Comparison of ENCODE assay signal across 1 cellular context in the genomic region with DNA sequence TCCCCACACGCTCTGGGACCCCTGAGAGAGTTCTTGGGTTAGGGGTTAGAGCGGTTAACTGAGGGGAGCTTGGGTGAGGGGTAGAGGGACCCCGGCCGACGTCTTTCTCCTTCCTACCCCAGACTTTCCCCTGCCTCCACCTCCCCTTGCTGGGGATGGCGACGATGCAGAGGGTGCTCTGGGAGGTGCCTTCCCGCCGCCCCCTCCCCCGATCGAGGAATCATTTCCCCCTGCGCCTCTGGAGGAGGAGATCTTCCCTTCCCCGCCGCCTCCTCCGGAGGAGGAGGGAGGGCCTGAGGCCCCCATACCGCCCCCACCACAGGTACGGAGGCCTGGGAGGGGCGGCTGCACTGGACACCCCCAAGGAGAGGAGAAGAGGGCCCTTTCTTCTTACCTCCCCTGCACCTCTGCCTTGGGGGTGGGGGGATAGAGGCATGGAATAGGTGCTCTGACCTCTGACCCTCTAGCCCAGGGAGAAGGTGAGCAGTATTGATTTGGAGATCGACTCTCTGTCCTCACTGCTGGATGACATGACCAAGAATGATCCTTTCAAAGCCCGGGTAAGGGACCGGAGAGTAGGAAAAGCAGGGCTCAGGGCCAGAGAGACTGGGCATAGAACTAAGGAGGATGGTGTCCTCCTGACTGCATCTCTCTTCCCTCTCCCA.
TF ChIP-seq lines count a peak whose summit lies in the region.

No MANE protein-coding gene starts in this region.

TF ChIP-seq in GM12878, 131 proteins besides CTCF, POLR2A, EP300 and RAD21:
- TF ChIP-seq, protein P1, sequence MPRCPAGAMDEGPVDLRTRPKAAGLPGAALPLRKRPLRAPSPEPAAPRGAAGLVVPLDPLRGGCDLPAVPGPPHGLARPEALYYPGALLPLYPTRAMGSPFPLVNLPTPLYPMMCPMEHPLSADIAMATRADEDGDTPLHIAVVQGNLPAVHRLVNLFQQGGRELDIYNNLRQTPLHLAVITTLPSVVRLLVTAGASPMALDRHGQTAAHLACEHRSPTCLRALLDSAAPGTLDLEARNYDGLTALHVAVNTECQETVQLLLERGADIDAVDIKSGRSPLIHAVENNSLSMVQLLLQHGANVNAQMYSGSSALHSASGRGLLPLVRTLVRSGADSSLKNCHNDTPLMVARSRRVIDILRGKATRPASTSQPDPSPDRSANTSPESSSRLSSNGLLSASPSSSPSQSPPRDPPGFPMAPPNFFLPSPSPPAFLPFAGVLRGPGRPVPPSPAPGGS (IDR thresholded peaks at IDR 0.05; ENCODE audit: borderline replicate concordance, insufficient read depth, low read depth, low read length, poor library complexity, severe bottlenecking) = no peak
- TF ChIP-seq, protein P2, sequence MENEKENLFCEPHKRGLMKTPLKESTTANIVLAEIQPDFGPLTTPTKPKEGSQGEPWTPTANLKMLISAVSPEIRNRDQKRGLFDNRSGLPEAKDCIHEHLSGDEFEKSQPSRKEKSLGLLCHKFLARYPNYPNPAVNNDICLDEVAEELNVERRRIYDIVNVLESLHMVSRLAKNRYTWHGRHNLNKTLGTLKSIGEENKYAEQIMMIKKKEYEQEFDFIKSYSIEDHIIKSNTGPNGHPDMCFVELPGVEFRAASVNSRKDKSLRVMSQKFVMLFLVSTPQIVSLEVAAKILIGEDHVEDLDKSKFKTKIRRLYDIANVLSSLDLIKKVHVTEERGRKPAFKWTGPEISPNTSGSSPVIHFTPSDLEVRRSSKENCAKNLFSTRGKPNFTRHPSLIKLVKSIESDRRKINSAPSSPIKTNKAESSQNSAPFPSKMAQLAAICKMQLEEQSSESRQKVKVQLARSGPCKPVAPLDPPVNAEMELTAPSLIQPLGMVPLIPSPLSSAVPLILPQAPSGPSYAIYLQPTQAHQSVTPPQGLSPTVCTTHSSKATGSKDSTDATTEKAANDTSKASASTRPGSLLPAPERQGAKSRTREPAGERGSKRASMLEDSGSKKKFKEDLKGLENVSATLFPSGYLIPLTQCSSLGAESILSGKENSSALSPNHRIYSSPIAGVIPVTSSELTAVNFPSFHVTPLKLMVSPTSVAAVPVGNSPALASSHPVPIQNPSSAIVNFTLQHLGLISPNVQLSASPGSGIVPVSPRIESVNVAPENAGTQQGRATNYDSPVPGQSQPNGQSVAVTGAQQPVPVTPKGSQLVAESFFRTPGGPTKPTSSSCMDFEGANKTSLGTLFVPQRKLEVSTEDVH (IDR thresholded peaks at IDR 0.05; ENCODE audit: low read depth, partially characterized antibody) = no peak
- TF ChIP-seq NR2C1 (IDR thresholded peaks at IDR 0.05) (peak; percentile 45; the same call in 1 of the 2 replicates), NR2F1 (conservative IDR thresholded peaks at IDR 0.05) (0 out of 2 replicates have a peak, but pooled peaks have one; percentile 48)
- TF ChIP-seq, protein P3, sequence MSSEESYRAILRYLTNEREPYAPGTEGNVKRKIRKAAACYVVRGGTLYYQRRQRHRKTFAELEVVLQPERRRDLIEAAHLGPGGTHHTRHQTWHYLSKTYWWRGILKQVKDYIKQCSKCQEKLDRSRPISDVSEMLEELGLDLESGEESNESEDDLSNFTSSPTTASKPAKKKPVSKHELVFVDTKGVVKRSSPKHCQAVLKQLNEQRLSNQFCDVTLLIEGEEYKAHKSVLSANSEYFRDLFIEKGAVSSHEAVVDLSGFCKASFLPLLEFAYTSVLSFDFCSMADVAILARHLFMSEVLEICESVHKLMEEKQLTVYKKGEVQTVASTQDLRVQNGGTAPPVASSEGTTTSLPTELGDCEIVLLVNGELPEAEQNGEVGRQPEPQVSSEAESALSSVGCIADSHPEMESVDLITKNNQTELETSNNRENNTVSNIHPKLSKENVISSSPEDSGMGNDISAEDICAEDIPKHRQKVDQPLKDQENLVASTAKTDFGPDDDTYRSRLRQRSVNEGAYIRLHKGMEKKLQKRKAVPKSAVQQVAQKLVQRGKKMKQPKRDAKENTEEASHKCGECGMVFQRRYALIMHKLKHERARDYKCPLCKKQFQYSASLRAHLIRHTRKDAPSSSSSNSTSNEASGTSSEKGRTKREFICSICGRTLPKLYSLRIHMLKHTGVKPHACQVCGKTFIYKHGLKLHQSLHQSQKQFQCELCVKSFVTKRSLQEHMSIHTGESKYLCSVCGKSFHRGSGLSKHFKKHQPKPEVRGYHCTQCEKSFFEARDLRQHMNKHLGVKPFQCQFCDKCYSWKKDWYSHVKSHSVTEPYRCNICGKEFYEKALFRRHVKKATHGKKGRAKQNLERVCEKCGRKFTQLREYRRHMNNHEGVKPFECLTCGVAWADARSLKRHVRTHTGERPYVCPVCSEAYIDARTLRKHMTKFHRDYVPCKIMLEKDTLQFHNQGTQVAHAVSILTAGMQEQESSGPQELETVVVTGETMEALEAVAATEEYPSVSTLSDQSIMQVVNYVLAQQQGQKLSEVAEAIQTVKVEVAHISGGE (CRISPR knock-in tag; IDR thresholded peaks at IDR 0.05) = no peak
